ENCODE assay signal across 21 cellular contexts in genomic region chr6:133637436-133637835, GRCh38.
"Had no signal": no experiment of that assay in that cellular context is flagged by ENCODE, and none has a peak within 500 bp of the region (broad histone marks: within the 10 kb centered on the region; RNA-seq: fewer than 3 reads in every experiment).

No MANE protein-coding gene starts in this region.

- DNase-seq: activated CD4-positive, alpha-beta T cell treated with anti-CD3 and anti-CD28 coated beads for 4 hours; activated CD4-positive, alpha-beta T cell treated with anti-CD3 and anti-CD28 coated beads, Interleukin-2, amount 50 U/mL, for 48 hours; activated CD4-positive, CD25-positive, alpha-beta regulatory T cell; activated CD8-positive, alpha-beta memory T cell treated with anti-CD3 and anti-CD28 coated beads, Interleukin-2, amount 50 U/mL, for 48 hours; activated naive CD4-positive, alpha-beta T cell treated with Interleukin-2 at 50 U/mL for 16 hours; activated naive CD8-positive, alpha-beta T cell treated with anti-CD3 and anti-CD28 coated beads, Interleukin-2, amount 10 ng/mL, durations not matched to agents 7 days and 5 days; activated T-cell treated with anti-CD3 and anti-CD28 coated beads, Interleukin-2, amount 50 U/mL, for 48 hours; amygdala; dermis blood vessel endothelial cell; effector CD8-positive, alpha-beta T cell; foreskin fibroblast; natural killer cell; pancreas; psoas muscle; stimulated activated CD4-positive, alpha-beta T cell treated with anti-CD3 and anti-CD28 coated beads, Interleukin-12 subunit alpha, Interleukin-12 subunit beta, amount 100 ng/mL, for 4 hours; stimulated activated CD4-positive, alpha-beta T cell treated with anti-CD3 and anti-CD28 coated beads, Interleukin-4, amount 100 ng/mL, for 4 hours had no signal

- H3K4me3 ChIP-seq: lung, pancreas, psoas muscle, right atrium auricular region, suprapubic skin, tibial nerve had no signal

- H3K27ac ChIP-seq: pancreas, psoas muscle, suprapubic skin, tibial nerve had no signal

- H3K27me3 ChIP-seq: pancreas, right atrium auricular region, suprapubic skin, tibial nerve had no signal

- H3K36me3 ChIP-seq: pancreas, right atrium auricular region, suprapubic skin, tibial nerve had no signal

- H3K9me3 ChIP-seq: pancreas, psoas muscle, right atrium auricular region, suprapubic skin, tibial nerve had no signal

- H3K4me1 ChIP-seq: pancreas, psoas muscle, suprapubic skin, tibial nerve had no signal

- ATAC-seq: left lobe of liver, natural killer cell, pancreas, psoas muscle had no signal
